ENCODE assay signal across 1 cellular context in the genomic region with DNA sequence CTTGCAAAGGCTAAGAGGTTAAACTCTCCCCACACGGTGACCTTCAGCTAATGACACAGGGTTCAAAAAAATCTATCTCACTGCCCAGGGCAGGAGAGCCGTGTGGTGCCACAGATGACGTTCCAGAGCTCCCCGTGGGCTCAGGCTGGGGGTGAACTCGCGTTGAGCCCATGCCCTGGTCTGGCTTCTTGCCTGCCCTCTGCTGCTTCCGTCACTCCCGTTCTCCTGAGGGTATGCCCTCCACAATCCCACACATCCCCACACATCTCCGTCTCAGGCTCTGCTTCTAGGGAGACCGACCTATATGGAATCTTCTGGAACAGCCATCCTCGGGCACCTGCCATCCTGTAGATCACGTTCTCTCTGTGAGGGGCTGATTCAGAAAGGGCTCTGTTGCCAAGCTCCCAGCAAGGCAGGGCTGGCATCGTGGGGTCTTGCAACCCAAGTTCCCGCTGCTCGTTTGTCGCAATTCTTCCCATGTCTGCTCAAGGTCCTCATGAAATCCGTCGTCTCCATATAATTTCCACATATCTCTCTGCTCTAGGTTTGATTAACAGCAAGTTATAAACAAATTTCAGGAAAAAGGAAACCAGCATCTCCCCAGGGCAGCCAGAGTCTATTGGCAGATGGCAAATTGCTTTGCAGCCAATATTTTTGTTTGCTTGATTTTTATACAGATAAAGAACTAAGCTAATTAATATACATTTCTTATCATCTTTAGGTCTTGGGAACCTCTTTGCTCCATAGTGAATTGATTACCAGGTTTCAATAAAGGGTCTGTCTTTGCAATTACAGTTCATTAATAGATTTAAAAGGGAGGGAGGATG.
TF ChIP-seq lines count a peak whose summit lies in the region.

No MANE protein-coding gene starts in this region.

TF ChIP-seq in H1, 55 proteins besides CTCF, POLR2A, EP300 and RAD21 (continued from another document):
- TF ChIP-seq, protein P1, sequence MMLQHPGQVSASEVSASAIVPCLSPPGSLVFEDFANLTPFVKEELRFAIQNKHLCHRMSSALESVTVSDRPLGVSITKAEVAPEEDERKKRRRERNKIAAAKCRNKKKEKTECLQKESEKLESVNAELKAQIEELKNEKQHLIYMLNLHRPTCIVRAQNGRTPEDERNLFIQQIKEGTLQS (IDR thresholded peaks at IDR 0.05; ENCODE audit: insufficient read depth, low read depth, low read length), result no peak
- no peak for TF ChIP-seq EZH2 (IDR thresholded peaks at IDR 0.05; ENCODE audit: low read depth, low read length, severe bottlenecking)
- TF ChIP-seq, protein P2, sequence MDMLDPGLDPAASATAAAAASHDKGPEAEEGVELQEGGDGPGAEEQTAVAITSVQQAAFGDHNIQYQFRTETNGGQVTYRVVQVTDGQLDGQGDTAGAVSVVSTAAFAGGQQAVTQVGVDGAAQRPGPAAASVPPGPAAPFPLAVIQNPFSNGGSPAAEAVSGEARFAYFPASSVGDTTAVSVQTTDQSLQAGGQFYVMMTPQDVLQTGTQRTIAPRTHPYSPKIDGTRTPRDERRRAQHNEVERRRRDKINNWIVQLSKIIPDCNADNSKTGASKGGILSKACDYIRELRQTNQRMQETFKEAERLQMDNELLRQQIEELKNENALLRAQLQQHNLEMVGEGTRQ (IDR thresholded peaks at IDR 0.05; ENCODE audit: low read length), result no peak
- no peak for TF ChIP-seq CEBPB (IDR thresholded peaks at IDR 0.05; ENCODE audit: low read depth, low read length)
- no peak for TF ChIP-seq POU5F1 (IDR thresholded peaks at IDR 0.05; ENCODE audit: low read depth, low read length)
- no peak for TF ChIP-seq SP1 (IDR thresholded peaks at IDR 0.05; ENCODE audit: low read depth, low read length)
- TF ChIP-seq SUZ12 (IDR thresholded peaks at IDR 0.05; ENCODE audit: low read length), result no peak
- TF ChIP-seq HDAC6 (IDR thresholded peaks at IDR 0.05; ENCODE audit: low read depth, low read length), result no peak
- no peak for TF ChIP-seq CTBP2 (IDR thresholded peaks at IDR 0.05; ENCODE audit: borderline replicate concordance, insufficient read depth, insufficient read length, low read length)
- TF ChIP-seq JUND (IDR thresholded peaks at IDR 0.05; ENCODE audit: low read length), result no peak
TF ChIP-seq in H1: peak in this region for 0.
